Comparison of ENCODE assay signal across 9 cellular contexts in the genomic region with DNA sequence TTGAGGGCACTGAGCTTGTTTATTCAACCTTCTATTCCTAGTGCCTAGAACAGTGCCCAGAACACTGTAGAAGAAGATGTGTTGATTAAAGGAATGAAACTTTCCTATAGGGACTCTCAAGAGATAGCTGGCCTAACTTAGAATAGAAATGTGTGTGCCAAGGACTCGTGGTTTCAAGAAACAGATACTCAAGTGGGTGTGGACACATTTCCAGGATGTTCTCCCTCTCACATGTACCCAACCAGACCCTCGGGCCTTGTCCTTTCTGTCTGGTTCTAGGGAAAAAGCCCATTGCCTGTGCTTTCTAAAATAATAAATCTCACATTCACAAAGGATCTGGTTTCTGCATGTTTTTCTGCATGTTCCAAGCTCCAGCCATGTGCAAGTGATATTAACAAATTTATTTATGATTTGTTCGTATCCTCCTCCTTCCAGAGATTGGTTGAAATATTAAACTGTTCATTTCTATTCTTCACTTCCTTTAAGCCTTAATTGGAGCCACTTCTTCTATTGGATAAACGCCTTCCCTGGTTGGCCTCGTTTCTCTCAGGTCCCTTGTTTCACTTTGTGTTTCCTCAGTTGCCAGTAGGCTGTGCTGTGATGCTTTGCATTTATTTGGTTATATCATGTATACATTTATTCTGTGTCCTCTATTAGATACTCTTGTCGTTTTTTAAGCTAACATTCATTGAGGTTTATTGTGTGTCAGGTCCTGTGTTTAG.
DNase-seq lines count a peak whose midpoint lies in the region; ATAC-seq and TF ChIP-seq lines count a peak whose summit lies in the region.
"Had no signal": no experiment of that assay in that cellular context is flagged by ENCODE, and none has a peak within 500 bp of the region (broad histone marks: within the 10 kb centered on the region; RNA-seq: fewer than 3 reads in every experiment).

No MANE protein-coding gene starts in this region.

- H3K27me3 Mint-ChIP-seq in activated CD8-positive, alpha-beta memory T cell treated with anti-CD3 and anti-CD28 coated beads, Interleukin-2, amount 10 ng/mL, durations not matched to agents 7 days and 5 days, result no peaks in the 10 kb centered on the region
- H3K27me3 Mint-ChIP-seq in activated naive CD4-positive, alpha-beta T cell treated with anti-CD3 and anti-CD28 coated beads, Interleukin-2, amount 10 ng/mL, durations not matched to agents 7 days and 5 days, result peaks cover 8% of the 10 kb centered on the region
- H3K27me3 Mint-ChIP-seq: activated naive CD8-positive, alpha-beta T cell had no signal

- H3K4me3 Mint-ChIP-seq in activated CD8-positive, alpha-beta memory T cell treated with anti-CD3 and anti-CD28 coated beads, Interleukin-2, amount 10 ng/mL, durations not matched to agents 7 days and 5 days, result no peak overlapping the region
- H3K4me3 Mint-ChIP-seq in activated naive CD4-positive, alpha-beta T cell treated with anti-CD3 and anti-CD28 coated beads, Interleukin-2, amount 10 ng/mL, durations not matched to agents 7 days and 5 days, result no peak overlapping the region
- H3K4me3 Mint-ChIP-seq: activated naive CD8-positive, alpha-beta T cell had no signal

- TF ChIP-seq CTCF in heart left ventricle (IDR thresholded peaks at IDR 0.05) (peak; percentile 38 to 81 (median 64)), sigmoid colon (IDR thresholded peaks at IDR 0.05) (peak; percentile 54 to 73 (median 60))

- TF ChIP-seq POLR2A in heart left ventricle (IDR thresholded peaks at IDR 0.05), result no peak
- TF ChIP-seq POLR2A in sigmoid colon (IDR thresholded peaks at IDR 0.05), result no peak

- CTCF ChIA-PET in activated CD8-positive, alpha-beta memory T cell treated with anti-CD3 and anti-CD28 coated beads, Interleukin-2, amount 10 ng/mL, durations not matched to agents 7 days and 5 days (lab: Charles Lee), result interaction anchor here (0.5 to 7.0 kb wide), 24 partner anchors 9 to 969 kb away, joined by 3 to 162 read pairs (median 4); no protein-coding TSS in a partner anchor
- CTCF ChIA-PET in activated naive CD4-positive, alpha-beta T cell treated with anti-CD3 and anti-CD28 coated beads, Interleukin-2, amount 10 ng/mL, durations not matched to agents 7 days and 5 days (lab: Charles Lee), result interaction anchor here (0.6 to 6.6 kb wide), 40 partner anchors 8 to 1082 kb away, joined by 3 to 200 read pairs (median 4); no protein-coding TSS in a partner anchor

- whole genome bisulfite sequencing in heart left ventricle, 4 donors, result 7 to 11% (median 9%) methylated on average over 6 of the region's 6 CpGs
- 31 to 40% methylated on average over 6 of the region's 6 CpGs for WGBS in sigmoid colon, 2 donors

- no peaks in the 10 kb centered on the region for H3K36me3 Mint-ChIP-seq in activated CD8-positive, alpha-beta memory T cell treated with anti-CD3 and anti-CD28 coated beads, Interleukin-2, amount 10 ng/mL, durations not matched to agents 7 days and 5 days
- H3K36me3 Mint-ChIP-seq in activated naive CD4-positive, alpha-beta T cell treated with anti-CD3 and anti-CD28 coated beads, Interleukin-2, amount 10 ng/mL, durations not matched to agents 7 days and 5 days, result peaks cover 22% of the 10 kb centered on the region

- no peaks in the 10 kb centered on the region for H3K9me3 Mint-ChIP-seq in activated CD8-positive, alpha-beta memory T cell treated with anti-CD3 and anti-CD28 coated beads, Interleukin-2, amount 10 ng/mL, durations not matched to agents 7 days and 5 days (ENCODE audit: low read depth)
- peaks cover 6% of the 10 kb centered on the region for H3K9me3 Mint-ChIP-seq in activated naive CD4-positive, alpha-beta T cell treated with anti-CD3 and anti-CD28 coated beads, Interleukin-2, amount 10 ng/mL, durations not matched to agents 7 days and 5 days

- DNase-seq in activated CD8-positive, alpha-beta memory T cell treated with anti-CD3 and anti-CD28 coated beads, Interleukin-2, amount 10 ng/mL, durations not matched to agents 7 days and 5 days, result peak; percentile 55
- DNase-seq in activated CD8-positive, alpha-beta memory T cell treated with anti-CD3 and anti-CD28 coated beads for 24 hours, result no peak
- peak; percentile 26 for DNase-seq in NCI-H226
- DNase-seq in activated naive CD4-positive, alpha-beta T cell treated with anti-CD3 and anti-CD28 coated beads, Interleukin-2, amount 10 ng/mL, durations not matched to agents 7 days and 5 days, result peak; percentile 74
- DNase-seq in heart left ventricle, result peak in 4 of 5 donors; percentile 37 to 60 (median 50)
- DNase-seq in sigmoid colon, result peak; percentile 80
- no peak for DNase-seq in cerebellum (ENCODE audit: low spot score)

- H3K4me1 ChIP-seq in heart left ventricle (peaks cover 0 to 56% (median 42%) of the 10 kb centered on the region in 12 donors), sigmoid colon (peaks cover 0 to 47% (median 19%) of the 10 kb centered on the region in 4 donors)

- TF ChIP-seq EP300 in sigmoid colon (IDR thresholded peaks at IDR 0.05), result no peak

- no peaks in the 10 kb centered on the region for H3K9me3 ChIP-seq in heart left ventricle
- H3K9me3 ChIP-seq in sigmoid colon, result no peaks in the 10 kb centered on the region

- H3K27ac Mint-ChIP-seq in activated CD8-positive, alpha-beta memory T cell treated with anti-CD3 and anti-CD28 coated beads, Interleukin-2, amount 10 ng/mL, durations not matched to agents 7 days and 5 days, result peak overlapping the region; percentile 50
- peak overlapping the region; percentile 84 for H3K27ac Mint-ChIP-seq in activated naive CD4-positive, alpha-beta T cell treated with anti-CD3 and anti-CD28 coated beads, Interleukin-2, amount 10 ng/mL, durations not matched to agents 7 days and 5 days
- H3K27ac Mint-ChIP-seq: activated naive CD8-positive, alpha-beta T cell had no signal

- H3K4me3 ChIP-seq in heart left ventricle, result peak overlapping the region in 1 of 12 donors; percentile 5
- no peak overlapping the region for H3K4me3 ChIP-seq in sigmoid colon

- H3K27ac ChIP-seq in heart left ventricle (peak overlapping the region; percentile 27 to 72 (median 55)), sigmoid colon (peak overlapping the region; percentile 60 to 77 (median 68))

- ATAC-seq in activated CD8-positive, alpha-beta memory T cell treated with anti-CD3 and anti-CD28 coated beads, Interleukin-2, amount 10 ng/mL, durations not matched to agents 7 days and 5 days, result peak; percentile 81
- ATAC-seq in heart left ventricle (peak; percentile 79 to 88 (median 82)), GM19467 (IDR thresholded peaks at IDR 0.05; ENCODE audit: unreplicated experiment) (no peak)

- no peaks in the 10 kb centered on the region for H3K27me3 ChIP-seq in heart left ventricle
- no peaks in the 10 kb centered on the region for H3K27me3 ChIP-seq in sigmoid colon

- intact Hi-C loops in heart left ventricle (cut with DNase I), result loop anchor here (1.0 to 10.0 kb wide), 12 partner anchors 45 to 338 kb away; no protein-coding TSS in a partner anchor
- intact Hi-C loops in sigmoid colon (cut with DNase I), result loop anchor here (5.0 to 10.0 kb wide), 5 partner anchors 215 to 335 kb away; a partner anchor contains a TSS

- peaks cover 28% of the 10 kb centered on the region for H3K4me1 Mint-ChIP-seq in activated CD8-positive, alpha-beta memory T cell treated with anti-CD3 and anti-CD28 coated beads, Interleukin-2, amount 10 ng/mL, durations not matched to agents 7 days and 5 days
- peaks cover 69% of the 10 kb centered on the region for H3K4me1 Mint-ChIP-seq in activated naive CD4-positive, alpha-beta T cell treated with anti-CD3 and anti-CD28 coated beads, Interleukin-2, amount 10 ng/mL, durations not matched to agents 7 days and 5 days

- H3K36me3 ChIP-seq in heart left ventricle, result no peaks in the 10 kb centered on the region
- no peaks in the 10 kb centered on the region for H3K36me3 ChIP-seq in sigmoid colon

Comparison
In these comparisons a context has a peak if more than half of its experiments do, and no peak if none do; other contexts are left out.
1. DNase-seq: peak in activated CD8-positive, alpha-beta memory T cell treated with anti-CD3 and anti-CD28 coated beads, Interleukin-2, amount 10 ng/mL, durations not matched to agents 7 days and 5 days (single experiment), NCI-H226 (single experiment), activated naive CD4-positive, alpha-beta T cell treated with anti-CD3 and anti-CD28 coated beads, Interleukin-2, amount 10 ng/mL, durations not matched to agents 7 days and 5 days (single experiment), heart left ventricle (4 of 5) and sigmoid colon (single experiment); none in activated CD8-positive, alpha-beta memory T cell treated with anti-CD3 and anti-CD28 coated beads for 24 hours (single experiment) and cerebellum (single experiment).